Comparison of ENCODE assay signal across 8 cellular contexts in the genomic region with DNA sequence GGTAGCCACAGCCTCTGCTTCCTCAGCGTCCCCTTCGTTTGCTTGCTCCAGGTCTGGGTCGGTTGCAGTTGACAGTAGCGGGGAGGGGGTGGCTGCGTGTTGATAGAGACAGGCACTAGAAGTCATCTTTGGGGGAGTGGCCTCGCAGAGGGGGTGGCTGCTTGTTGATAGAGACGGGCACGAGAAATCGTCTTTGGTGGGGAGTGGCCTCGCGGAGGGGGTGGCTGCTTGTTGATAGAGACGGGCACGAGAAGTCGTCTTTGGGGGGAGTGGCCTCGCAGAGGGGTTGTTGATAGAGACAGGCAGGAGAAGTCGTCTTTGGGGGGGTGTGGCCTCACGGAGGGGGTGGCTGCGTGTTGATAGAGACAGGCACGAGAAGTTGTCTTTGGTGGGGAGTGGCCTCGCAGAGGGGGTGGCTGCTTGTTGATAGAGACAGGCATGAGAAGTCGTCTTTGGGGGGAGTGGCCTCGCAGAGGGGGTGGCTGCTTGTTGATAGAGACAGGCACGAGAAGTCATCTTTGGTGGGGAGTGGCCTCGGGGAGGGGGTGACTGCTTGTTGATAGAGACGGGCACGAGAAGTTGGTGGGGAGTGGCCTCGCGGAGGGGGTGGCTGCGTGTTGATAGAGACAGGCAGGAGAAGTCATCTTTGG.
DNase-seq lines count a peak whose midpoint lies in the region; ATAC-seq, FAIRE-seq and TF ChIP-seq lines count a peak whose summit lies in the region.

No MANE protein-coding gene starts in this region.

- H3K4me1 ChIP-seq in GM23248 (ENCODE audit: insufficient read depth) (peaks cover 11% of the 10 kb centered on the region), sigmoid colon (peaks cover 0 to 19% (median 12%) of the 10 kb centered on the region in 4 donors), HAP-1 (no peaks in the 10 kb centered on the region)

- H3F3A ChIP-seq in GM23248 (ENCODE audit: insufficient read depth), result no peaks in the 10 kb centered on the region

- CTCF ChIA-PET in WTC11 (lab: Charles Lee), result no interaction called here

- H3K27me3 ChIP-seq in GM23248 (replicated peaks; ENCODE audit: insufficient read depth) (no peaks in the 10 kb centered on the region), sigmoid colon (no peaks in the 10 kb centered on the region), HAP-1 (ENCODE audit: low read depth) (no peaks in the 10 kb centered on the region)

- peak overlapping the region; percentile 43 for H3K4me2 ChIP-seq in GM23248 (ENCODE audit: unreplicated experiment)

- peaks cover 42% of the 10 kb centered on the region for H3K4me1 Mint-ChIP-seq in WTC11

- H3K36me3 ChIP-seq in GM23248 (ENCODE audit: low read depth) (no peaks in the 10 kb centered on the region), sigmoid colon (no peaks in the 10 kb centered on the region), HAP-1 (replicated peaks) (no peaks in the 10 kb centered on the region)

- H3K9me2 ChIP-seq in GM23248 (ENCODE audit: insufficient read depth), result no peaks in the 10 kb centered on the region

- intact Hi-C loops in sigmoid colon (cut with DNase I), result no loop called here

- peak overlapping the region; percentile 64 for H2AFZ ChIP-seq in GM23248

- H3K27me3 Mint-ChIP-seq in WTC11 (ENCODE audit: low read depth), result peaks cover 4% of the 10 kb centered on the region

- H3K36me3 Mint-ChIP-seq in WTC11, result peaks cover 13% of the 10 kb centered on the region

- DNase-seq in GM23248, result peak; percentile 47
- peak; percentile 54 for DNase-seq in WTC11 (ENCODE audit: low spot score)
- peak; percentile 38 for DNase-seq in fibroblast of mammary gland (ENCODE audit: low read depth)
- no peak for DNase-seq in sigmoid colon
- no peak for DNase-seq in HAP-1 (ENCODE audit: low spot score in 2 of 2)
- DNase-seq in NCI-H526 treated with DMSO at 0.1 percent for 48 hours (lab: John Stamatoyannopoulos, UW), result no peak
- no peak for DNase-seq in urothelium cell line (ENCODE audit: low spot score)

- TF ChIP-seq CTCF in WTC11 (IDR thresholded peaks at IDR 0.05) (no peak), fibroblast of mammary gland (conservative IDR thresholded peaks at IDR 0.05; ENCODE audit: control insufficient read depth, insufficient read depth, low read depth, low read length) (no peak), sigmoid colon (IDR thresholded peaks at IDR 0.05) (no peak)

- no peaks in the 10 kb centered on the region for H4K20me1 ChIP-seq in GM23248 (ENCODE audit: insufficient read depth)

- no peaks in the 10 kb centered on the region for H3K79me2 ChIP-seq in GM23248 (ENCODE audit: insufficient read depth)

- H3K9me3 Mint-ChIP-seq in WTC11, result peaks cover 11% of the 10 kb centered on the region

- 17 to 23% methylated on average over 17 to 29 of the region's 29 CpGs for WGBS in GM23248 (ENCODE audit: low coverage in 1 of 2, low lambda C conversion rate in 2 of 2, missing lambda C conversion rate in 2 of 2), 2 experiments
- WGBS in sigmoid colon, 2 donors, result 9 to 16% methylated on average over 29 of the region's 29 CpGs

- no peak overlapping the region for H3K27ac ChIP-seq in GM23248
- H3K27ac ChIP-seq in sigmoid colon, result no peak overlapping the region

- TF ChIP-seq EP300 in sigmoid colon (IDR thresholded peaks at IDR 0.05), result no peak

- H3K4me3 ChIP-seq in GM23248, result peak overlapping the region; percentile 69
- peak overlapping the region; percentile 50 for H3K4me3 ChIP-seq in fibroblast of mammary gland (ENCODE audit: control insufficient read depth, low read depth, low read length)
- peak overlapping the region; percentile 13 to 49 (median 36) for H3K4me3 ChIP-seq in sigmoid colon
- H3K4me3 ChIP-seq in HAP-1, result no peak overlapping the region

- no peak for FAIRE-seq in urothelium cell line (lab: Jason Lieb, UNC)

- H3K9ac ChIP-seq in GM23248, result peak overlapping the region; percentile 61

- in situ Hi-C loops in GM23248 (cut with MboI), result no loop called here
- in situ Hi-C loops in HAP-1 (cut with MboI; ENCODE audit: low sequenced_read_pairs), result no loop called here

- no peak for TF ChIP-seq POLR2A in sigmoid colon (IDR thresholded peaks at IDR 0.05)

- ATAC-seq in WTC11 (peak; percentile 38; the same call in 1 of the 2 replicates), GM18511 (IDR thresholded peaks at IDR 0.05; ENCODE audit: unreplicated experiment) (no peak)

- POLR2A ChIA-PET in WTC11 (lab: Charles Lee), result no interaction called here

- H3K9me3 ChIP-seq in GM23248 (ENCODE audit: low read depth), result no peaks in the 10 kb centered on the region
- no peaks in the 10 kb centered on the region for H3K9me3 ChIP-seq in sigmoid colon
- H3K9me3 ChIP-seq in HAP-1, result peaks cover 7% of the 10 kb centered on the region; the same call in 1 of the 2 replicates

- peak overlapping the region; percentile 71 for H3K4me3 Mint-ChIP-seq in WTC11

- H3K27ac Mint-ChIP-seq in WTC11, result peak overlapping the region; percentile 25

TF ChIP-seq in WTC11, 78 proteins besides CTCF, POLR2A, EP300 and RAD21:
- TF ChIP-seq ZSCAN18 (CRISPR knock-in tag; IDR thresholded peaks at IDR 0.05) (no peak), ZNF532 (CRISPR knock-in tag; IDR thresholded peaks at IDR 0.05; ENCODE audit: borderline replicate concordance) (no peak), NR1H2 (CRISPR knock-in tag; IDR thresholded peaks at IDR 0.05) (no peak), ERG (CRISPR knock-in tag; IDR thresholded peaks at IDR 0.05) (no peak), STAT6 (CRISPR knock-in tag; conservative IDR thresholded peaks at IDR 0.05; ENCODE audit: low read depth) (no peak), SP1 (CRISPR knock-in tag; conservative IDR thresholded peaks at IDR 0.05) (no peak)

Comparison
In these comparisons a context has a peak if more than half of its experiments do, and no peak if none do; other contexts are left out.
1. DNase-seq: peak in GM23248 (single experiment), WTC11 (single experiment) and fibroblast of mammary gland (single experiment); none in sigmoid colon (single experiment), HAP-1 (0 of 2), NCI-H526 treated with DMSO at 0.1 percent for 48 hours (single experiment) and urothelium cell line (single experiment).